Comparison of ENCODE assay signal across 8 cellular contexts in the genomic region with DNA sequence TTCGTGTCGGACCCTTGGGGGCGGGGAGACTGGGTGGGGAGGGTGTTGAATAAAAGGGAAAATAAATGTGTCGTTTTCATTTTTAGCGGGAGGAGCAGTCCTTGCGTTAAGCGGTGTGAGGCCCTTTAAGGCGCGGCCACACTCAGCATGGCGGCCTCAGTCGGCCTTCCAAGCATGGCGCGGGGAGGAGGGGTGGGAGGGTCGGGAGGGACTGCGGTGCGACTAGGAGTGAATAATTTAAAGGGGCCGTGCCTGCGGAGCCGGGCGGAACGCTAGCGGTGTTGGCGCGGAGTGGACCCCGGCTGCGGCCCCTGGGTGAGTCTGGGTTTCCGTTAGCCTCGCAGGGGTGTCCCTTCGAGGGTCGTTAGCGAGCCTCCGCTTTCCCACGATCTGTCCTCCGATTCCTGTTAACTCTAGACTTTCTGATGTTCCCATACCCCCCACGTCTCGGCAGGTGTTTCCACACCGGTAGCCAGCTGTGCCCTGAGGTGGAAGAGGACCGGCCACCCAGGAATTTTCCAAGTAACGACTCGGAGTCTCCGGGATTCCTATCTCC. TPM values are rescaled to one million over a fixed set of nuclear protein-coding genes. Genes with fewer than 3 reads are reported as not detected.
DNase-seq lines count a peak whose midpoint lies in the region; ATAC-seq and TF ChIP-seq lines count a peak whose summit lies in the region.

No MANE protein-coding gene starts in this region.

- no peaks in the 10 kb centered on the region for H3K4me1 ChIP-seq in endodermal cell (ENCODE audit: control insufficient read depth, insufficient read depth, low read length)
- peaks cover 7% of the 10 kb centered on the region for H3K4me1 ChIP-seq in mesodermal cell (ENCODE audit: control insufficient read depth, insufficient read depth, low read length, poor library complexity, severe bottlenecking)

- H3K4me1 Mint-ChIP-seq in endodermal cell: peaks cover 4% of the 10 kb centered on the region

- ATAC-seq in GM21526 (IDR thresholded peaks at IDR 0.05; ENCODE audit: low FRiP score, unreplicated experiment): no peak

- H3K27ac ChIP-seq in endodermal cell (ENCODE audit: low read depth, low read length): peak overlapping the region; percentile 68
- peak overlapping the region; percentile 93 for H3K27ac ChIP-seq in mesodermal cell (ENCODE audit: low read depth, low read length, severe bottlenecking)

- TF ChIP-seq CTCF in endodermal cell (conservative IDR thresholded peaks at IDR 0.05): no peak

- peak overlapping the region; percentile 90 for H3K9ac ChIP-seq in endodermal cell (ENCODE audit: extremely low read depth, low read length, poor library complexity, severe bottlenecking)

- H3K4me3 ChIP-seq in endodermal cell (ENCODE audit: low read length) (peak overlapping the region; percentile 95), mesodermal cell (ENCODE audit: extremely low read depth, insufficient read depth, low read length, poor library complexity, severe bottlenecking) (peak overlapping the region; percentile 84)

- H3K4me3 Mint-ChIP-seq in endodermal cell: peak overlapping the region; percentile 86

- DNase-seq in DMS153 (lab: John Stamatoyannopoulos, UW) (peak; percentile 66), HT-29 (ENCODE audit: low spot score) (peak; percentile 70), NOMO-1 treated with dmso at 0.1 percent for 144 hours (lab: John Stamatoyannopoulos, UW; ENCODE audit: unreplicated experiment) (peak; percentile 67), endodermal cell (peak; percentile 95)
- DNase-seq in activated CD8-positive, alpha-beta memory T cell treated with anti-CD3 and anti-CD28 coated beads, Interleukin-2, amount 50 U/mL, for 48 hours: peak; percentile 88
- DNase-seq in stimulated activated CD8-positive, alpha-beta memory T cell treated with anti-CD3 and anti-CD28 coated beads, Interleukin-12 subunit alpha, Interleukin-12 subunit beta, amount 100 ng/mL, for 4 hours (ENCODE audit: low read depth): peak; percentile 71

- peaks cover 27% of the 10 kb centered on the region for H3K36me3 Mint-ChIP-seq in endodermal cell (ENCODE audit: low read depth)

- WGBS in endodermal cell (ENCODE audit: insufficient coverage in 1 of 2, insufficient read length in 1 of 2), 2 experiments: 0% methylated on average over 41 of the region's 41 CpGs; no CpG with 5 or more reads in 1 of the 2 experiments
- 0% methylated on average over 35 to 37 of the region's 41 CpGs for WGBS in mesodermal cell (ENCODE audit: insufficient coverage in 2 of 2), 2 experiments

- no peaks in the 10 kb centered on the region for H3K9me3 ChIP-seq in endodermal cell (ENCODE audit: control insufficient read depth, low read length)
- H3K9me3 ChIP-seq in mesodermal cell (ENCODE audit: control insufficient read depth, low read length): no peaks in the 10 kb centered on the region

- H3K27me3 ChIP-seq in endodermal cell (ENCODE audit: control insufficient read depth, insufficient read depth, low read length, poor library complexity, severe bottlenecking): no peaks in the 10 kb centered on the region

- no peaks in the 10 kb centered on the region for H3K9me3 Mint-ChIP-seq in endodermal cell

- H3K27me3 Mint-ChIP-seq in endodermal cell (ENCODE audit: insufficient read depth): no peaks in the 10 kb centered on the region

- H3K27ac Mint-ChIP-seq in endodermal cell: peak overlapping the region; percentile 97

- no peaks in the 10 kb centered on the region for H3K36me3 ChIP-seq in endodermal cell (ENCODE audit: control insufficient read depth, insufficient read depth, low read length)
- H3K36me3 ChIP-seq in mesodermal cell (ENCODE audit: control insufficient read depth, insufficient read depth, low read length): peaks cover 55% of the 10 kb centered on the region

RNA-seq across cellular contexts. Expression of gene PNPLA6, which starts 1.5 kb away (rescaled TPM):
- 61.3 and 74.3 TPM in 2 replicates for total RNA-seq in HT-29 (2014; rRNA removed; shearing (Covaris generic))
- total RNA-seq in endodermal cell: 100 to 1,000 TPM in 1 of 2 donors, 10 to 100 TPM in 1; 86.1 to 124 TPM
- 62.2 TPM for polyA plus RNA-seq in endodermal cell (2013, experiment 1 of 2)
- polyA plus RNA-seq in endodermal cell (2013, experiment 2 of 2): 61.6 TPM
- polyA plus RNA-seq in mesodermal cell (2013, experiment 1 of 2): 96.5 TPM
- polyA plus RNA-seq in mesodermal cell (2013, experiment 2 of 2): 73.4 TPM

RNA-seq across cellular contexts. Expression of gene MCOLN1, which starts 11.6 kb away (rescaled TPM):
- total RNA-seq in HT-29 (2014; rRNA removed; shearing (Covaris generic)): 7.1 and 7.5 TPM in 2 replicates
- 10 to 100 TPM; 18.0 to 21.4 TPM for total RNA-seq in endodermal cell
- 10.9 TPM for polyA plus RNA-seq in endodermal cell (2013, experiment 1 of 2)
- 13.2 TPM for polyA plus RNA-seq in endodermal cell (2013, experiment 2 of 2)
- polyA plus RNA-seq in mesodermal cell (2013, experiment 1 of 2): 15.1 TPM
- 12.6 TPM for polyA plus RNA-seq in mesodermal cell (2013, experiment 2 of 2)

RNA-seq across cellular contexts. Expression of gene ZNF358, which starts 18.1 kb away (rescaled TPM):
- total RNA-seq in HT-29 (2014; rRNA removed; shearing (Covaris generic)): 4.2 and 5.6 TPM in 2 replicates
- 10 to 100 TPM; 45.9 to 53.2 TPM for total RNA-seq in endodermal cell
- 66.1 TPM for polyA plus RNA-seq in endodermal cell (2013, experiment 1 of 2)
- polyA plus RNA-seq in endodermal cell (2013, experiment 2 of 2): 59.3 TPM
- polyA plus RNA-seq in mesodermal cell (2013, experiment 1 of 2): 57.0 TPM
- 47.8 TPM for polyA plus RNA-seq in mesodermal cell (2013, experiment 2 of 2)

RNA-seq across cellular contexts. Expression of gene PEX11G, which starts 45.2 kb away (rescaled TPM):
- total RNA-seq in HT-29 (2014; rRNA removed; shearing (Covaris generic)): 4.0 and 6.4 TPM in 2 replicates
- 1 to 10 TPM; 2.6 to 3.0 TPM for total RNA-seq in endodermal cell
- 2.3 TPM for polyA plus RNA-seq in endodermal cell (2013, experiment 1 of 2)
- polyA plus RNA-seq in endodermal cell (2013, experiment 2 of 2): 1.6 TPM
- 1.1 TPM for polyA plus RNA-seq in mesodermal cell (2013, experiment 1 of 2)
- polyA plus RNA-seq in mesodermal cell (2013, experiment 2 of 2): 1.4 TPM
